ENCODE assay signal across 19 cellular contexts in the genomic region with DNA sequence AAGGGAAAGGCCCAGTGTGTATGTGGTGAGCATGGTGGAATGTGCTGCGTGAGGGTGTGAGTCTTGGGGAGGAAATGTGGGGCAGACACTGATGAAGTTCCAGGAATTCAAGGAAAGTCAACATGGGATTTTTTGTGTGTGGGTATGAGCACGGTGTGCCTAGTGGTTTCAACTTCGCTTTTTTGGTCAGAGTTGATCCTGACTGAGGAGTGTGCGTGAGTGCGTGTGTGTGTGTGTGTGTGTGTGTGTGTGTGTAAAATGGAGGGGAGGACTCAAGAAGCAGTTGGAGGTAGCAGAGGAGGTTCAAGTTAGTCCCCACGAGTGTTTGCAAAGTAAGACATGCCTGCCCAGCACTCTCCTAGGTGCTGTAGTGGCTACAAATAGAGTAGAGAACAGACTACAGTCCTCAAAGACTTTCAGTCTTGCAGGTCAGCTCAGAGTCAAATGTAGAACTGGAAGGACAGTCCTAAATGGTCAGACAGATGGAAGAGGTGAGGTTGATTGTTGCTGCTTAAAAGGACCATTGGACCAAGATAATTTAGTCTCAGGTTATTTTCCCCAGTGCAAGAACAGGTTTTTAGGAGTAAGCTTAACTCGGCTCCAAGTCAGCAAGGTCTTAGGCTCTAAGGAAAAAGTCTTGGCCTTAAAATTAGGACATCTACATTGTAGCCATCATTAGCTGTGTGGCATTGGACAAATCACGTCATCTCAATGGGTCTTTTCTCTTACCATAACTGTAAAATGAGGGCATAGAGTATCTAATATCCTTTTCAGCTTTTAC. TPM values are rescaled to one million over a fixed set of nuclear protein-coding genes. Genes with fewer than 3 reads are reported as not detected.
DNase-seq lines count a peak whose midpoint lies in the region; ATAC-seq, FAIRE-seq and TF ChIP-seq lines count a peak whose summit lies in the region.
"Had no signal": no experiment of that assay in that cellular context is flagged by ENCODE, and none has a peak within 500 bp of the region (broad histone marks: within the 10 kb centered on the region; RNA-seq: fewer than 3 reads in every experiment).

No MANE protein-coding gene starts in this region.

- peaks cover 0 to 6% (median 0%) of the 10 kb centered on the region in 7 donors for H3K9me3 Mint-ChIP-seq in CD4-positive, CD25-positive, alpha-beta regulatory T cell
- H3K9me3 Mint-ChIP-seq: brain had no signal

- H3K27me3 ChIP-seq in CD4-positive, CD25-positive, alpha-beta regulatory T cell (ENCODE audit: control insufficient read depth, insufficient read depth, low read length): no peaks in the 10 kb centered on the region
- H3K27me3 ChIP-seq in H1 (replicated peaks in 1 of 4; ENCODE audit: control insufficient read depth in 3 of 4, extremely low read depth in 1 of 4, insufficient read depth in 3 of 4, low read length in 3 of 4): no peaks in the 10 kb centered on the region
- no peaks in the 10 kb centered on the region for H3K27me3 ChIP-seq in MM.1S (replicated peaks; ENCODE audit: insufficient read depth, low read length)

- no peak overlapping the region for H2AK5ac ChIP-seq in H1 (ENCODE audit: low read depth, low read length)

- H3K9me2 ChIP-seq in MM.1S (replicated peaks; ENCODE audit: insufficient read depth, low read length): no peaks in the 10 kb centered on the region

- no peak for ATAC-seq in CD4-positive, CD25-positive, alpha-beta regulatory T cell (ENCODE audit: low read depth in 2 of 2)
- no peak for ATAC-seq in T-helper 17 cell
- no peak for ATAC-seq in HG03280 (IDR thresholded peaks at IDR 0.05; ENCODE audit: unreplicated experiment)
- ATAC-seq: heart left ventricle, left cardiac atrium had no signal

- no peak overlapping the region for H3K4ac ChIP-seq in H1 (replicated peaks; ENCODE audit: insufficient read length, low read depth, low read length)

- no peaks in the 10 kb centered on the region for H3K79me1 ChIP-seq in H1 (ENCODE audit: low read depth, low read length)

- H3K18ac ChIP-seq in H1 (ENCODE audit: extremely low read depth, low read length): no peak overlapping the region

- H3F3A ChIP-seq in MM.1S (ENCODE audit: insufficient read depth, low read length): peaks cover 9% of the 10 kb centered on the region; the same call in 1 of the 2 replicates

- no peak overlapping the region for H3K56ac ChIP-seq in H1 (replicated peaks; ENCODE audit: insufficient read length, low read depth, low read length)

- 0 out of 2 replicates have a peak overlapping the region, but pooled peaks have one; percentile 32 for H2BK12ac ChIP-seq in H1 (ENCODE audit: low read depth, low read length)

- TF ChIP-seq CTCF in H1 (IDR thresholded peaks at IDR 0.05; ENCODE audit: control extremely low read depth in 1 of 3, insufficient read depth in 1 of 3, low read depth in 1 of 3, low read length in 3 of 3) (no peak), MM.1S (IDR thresholded peaks at IDR 0.05; ENCODE audit: low read length) (no peak)

- H3K4me3 ChIP-seq in CD4-positive, CD25-positive, alpha-beta regulatory T cell (ENCODE audit: low read depth, low read length): no peak overlapping the region
- H3K4me3 ChIP-seq in H1 (ENCODE audit: extremely low read depth in 1 of 4, insufficient read depth in 2 of 4, low read depth in 3 of 4, low read length in 4 of 4): no peak overlapping the region
- no peak overlapping the region for H3K4me3 ChIP-seq in MM.1S (ENCODE audit: low read length)
- H3K4me3 ChIP-seq: heart left ventricle had no signal

- no peaks in the 10 kb centered on the region for H3K79me2 ChIP-seq in H1 (ENCODE audit: control insufficient read depth in 1 of 2, insufficient read depth in 2 of 2, low read length in 2 of 2)
- H3K79me2 ChIP-seq in MM.1S (ENCODE audit: low read length): no peaks in the 10 kb centered on the region

- TF ChIP-seq POLR2A in GM12892 (IDR thresholded peaks at IDR 0.05; ENCODE audit: low read depth, low read length) (no peak; the same call in none of the 2 replicates), H1 (IDR thresholded peaks at IDR 0.05; ENCODE audit: control extremely low read depth in 1 of 2, low read depth in 2 of 2, low read length in 2 of 2) (no peak), erythroblast (IDR thresholded peaks at IDR 0.05; ENCODE audit: low read length) (no peak)

- peaks cover 55 to 90% (median 77%) of the 10 kb centered on the region in 4 donors for H3K4me1 Mint-ChIP-seq in CD4-positive, CD25-positive, alpha-beta regulatory T cell
- peaks cover 67% of the 10 kb centered on the region for H3K4me1 Mint-ChIP-seq in T-helper 17 cell
- H3K4me1 Mint-ChIP-seq: brain had no signal

- POLR2A ChIA-PET in H1 (lab: Charles Lee; ENCODE audit: partially characterized antibody): no interaction called here

- peak overlapping the region; percentile 75 to 98 (median 88) for H3K27ac Mint-ChIP-seq in CD4-positive, CD25-positive, alpha-beta regulatory T cell
- H3K27ac Mint-ChIP-seq in T-helper 17 cell: peak overlapping the region; percentile 99
- H3K27ac Mint-ChIP-seq: brain had no signal

- peaks cover 44% of the 10 kb centered on the region for H3K36me3 ChIP-seq in CD4-positive, CD25-positive, alpha-beta regulatory T cell (ENCODE audit: control insufficient read depth, insufficient read depth, low read length)
- H3K36me3 ChIP-seq in H1 (ENCODE audit: control insufficient read depth in 2 of 4, insufficient read depth in 4 of 4, low read length in 3 of 4) (no peaks in the 10 kb centered on the region), MM.1S (replicated peaks; ENCODE audit: insufficient read depth, low read length) (no peaks in the 10 kb centered on the region)
- H3K36me3 ChIP-seq: heart left ventricle had no signal

- H3K9ac ChIP-seq in H1 (replicated peaks in 1 of 4; ENCODE audit: extremely low read depth in 1 of 4, low read depth in 3 of 4, low read length in 3 of 4): no peak overlapping the region
- H3K9ac ChIP-seq in MM.1S (ENCODE audit: low read length): no peak overlapping the region
- H3K9ac ChIP-seq: KMS-11 had no signal

- CTCF ChIA-PET in H1 (lab: Charles Lee; ENCODE audit: partially characterized antibody): interaction anchor here (1.1 to 2.7 kb wide), 3 partner anchors 11 to 17 kb away, joined by 4 to 9 read pairs (median 4); no protein-coding TSS in a partner anchor

- no peaks in the 10 kb centered on the region for H3K27me3 Mint-ChIP-seq in CD4-positive, CD25-positive, alpha-beta regulatory T cell
- no peaks in the 10 kb centered on the region for H3K27me3 Mint-ChIP-seq in T-helper 17 cell

- no peak for TF ChIP-seq RAD21 in H1 (IDR thresholded peaks at IDR 0.05 in 1 of 2, conservative IDR thresholded peaks at IDR 0.05 in 1 of 2; ENCODE audit: low read depth in 2 of 2, low read length in 2 of 2)

- H3K4me1 ChIP-seq in CD4-positive, CD25-positive, alpha-beta regulatory T cell (ENCODE audit: control insufficient read depth, insufficient read depth, low read length, poor library complexity, severe bottlenecking): peaks cover 65% of the 10 kb centered on the region
- H3K4me1 ChIP-seq in H1 (replicated peaks in 1 of 4; ENCODE audit: control insufficient read depth in 3 of 4, insufficient read depth in 4 of 4, low read length in 3 of 4) (no peaks in the 10 kb centered on the region; a peak in 1 of 7 replicates), MM.1S (ENCODE audit: low read length) (peaks cover 62% of the 10 kb centered on the region)

- no peaks in the 10 kb centered on the region; the same call in 1 of the 2 replicates for H3K23me2 ChIP-seq in H1 (ENCODE audit: low read depth, low read length)

- H4K20me1 ChIP-seq in H1 (replicated peaks in 1 of 2; ENCODE audit: control insufficient read depth in 1 of 2, insufficient read depth in 2 of 2, low read length in 2 of 2) (no peaks in the 10 kb centered on the region), MM.1S (ENCODE audit: insufficient read depth, low read length) (no peaks in the 10 kb centered on the region)

- H4K5ac ChIP-seq in H1 (ENCODE audit: insufficient read length, low read depth, low read length): no peak overlapping the region

- H2BK20ac ChIP-seq in H1 (ENCODE audit: low read length): no peak overlapping the region

- H3K4me2 ChIP-seq in H1 (ENCODE audit: insufficient read depth in 1 of 2, low read depth in 2 of 2, low read length in 2 of 2) (no peak overlapping the region), MM.1S (ENCODE audit: low read depth, low read length) (no peak overlapping the region)
- H3K4me2 ChIP-seq: KMS-11 had no signal

- H2BK15ac ChIP-seq in H1 (ENCODE audit: low read length): no peak overlapping the region

- no peak overlapping the region for H3K14ac ChIP-seq in H1 (ENCODE audit: insufficient read length)

- WGBS in H1 (ENCODE audit: extremely low coverage in 1 of 2, insufficient coverage in 1 of 2, insufficient read length in 1 of 2, insufficient replicate concordance in 2 of 2, low coverage in 1 of 2, low lambda C conversion rate in 2 of 2, missing lambda C conversion rate in 1 of 2), 2 experiments: 80% methylated on average over 8 of the region's 8 CpGs; no CpG with 5 or more reads in 1 of the 2 experiments

- H3K4me3 Mint-ChIP-seq in CD4-positive, CD25-positive, alpha-beta regulatory T cell: peak overlapping the region in 2 of 4 donors; percentile 67 to 85
- H3K4me3 Mint-ChIP-seq in T-helper 17 cell: peak overlapping the region; percentile 68
- H3K4me3 Mint-ChIP-seq: brain had no signal

- H2BK120ac ChIP-seq in H1 (replicated peaks; ENCODE audit: low read depth, low read length): no peak overlapping the region

- H2BK5ac ChIP-seq in H1 (ENCODE audit: low read depth, low read length): no peak overlapping the region

- no peak overlapping the region; the same call in 1 of the 2 replicates for H4K8ac ChIP-seq in H1 (ENCODE audit: extremely low read depth, insufficient read depth, low read length)

- DNase-seq in CD4-positive, CD25-positive, alpha-beta regulatory T cell: no peak
- DNase-seq in GM12892 (ENCODE audit: insufficient read length) (no peak), T-helper 17 cell (no peak), H1 (ENCODE audit: low read depth in 1 of 2, low spot score in 2 of 2) (no peak), NCI-H2029 treated with DMSO at 0.1 percent for 48 hours (lab: John Stamatoyannopoulos, UW) (no peak), erythroblast (lab: John Stamatoyannopoulos, UW) (no peak), MM.1S (no peak)
- DNase-seq: activated CD8-positive, alpha-beta memory T cell treated with anti-CD3 and anti-CD28 coated beads, Interleukin-2, amount 50 U/mL, for 4 hours; heart left ventricle; left cardiac atrium; OCI-M1; retina; stimulated activated CD4-positive, alpha-beta T cell treated with anti-CD3 and anti-CD28 coated beads, Interleukin-4, amount 100 ng/mL, for 24 hours had no signal

- peaks cover 65% of the 10 kb centered on the region for H3K36me3 Mint-ChIP-seq in CD4-positive, CD25-positive, alpha-beta regulatory T cell
- peaks cover 20% of the 10 kb centered on the region for H3K36me3 Mint-ChIP-seq in T-helper 17 cell (ENCODE audit: low read depth)
- H3K36me3 Mint-ChIP-seq: brain had no signal

- H2AFZ ChIP-seq in H1 (ENCODE audit: low read length) (peak overlapping the region; percentile 45; the same call in 1 of the 2 replicates), MM.1S (ENCODE audit: low read length) (no peak overlapping the region)

- H3K23ac ChIP-seq in H1 (ENCODE audit: insufficient read length): no peak overlapping the region

- H3K27ac ChIP-seq in CD4-positive, CD25-positive, alpha-beta regulatory T cell (ENCODE audit: insufficient read depth, low read length, poor library complexity, severe bottlenecking): peak overlapping the region; percentile 99
- no peak overlapping the region for H3K27ac ChIP-seq in H1 (ENCODE audit: low read depth, low read length)
- no peak overlapping the region for H3K27ac ChIP-seq in MM.1S (ENCODE audit: low read length)
- H3K27ac ChIP-seq: C4-2B, heart left ventricle, KMS-11 had no signal

- no peaks in the 10 kb centered on the region for H3K9me3 ChIP-seq in CD4-positive, CD25-positive, alpha-beta regulatory T cell (ENCODE audit: control insufficient read depth in 2 of 2, low read length in 2 of 2)
- no peaks in the 10 kb centered on the region for H3K9me3 ChIP-seq in T-helper 17 cell (ENCODE audit: control insufficient read depth, low read length, poor library complexity, severe bottlenecking)
- H3K9me3 ChIP-seq in H1 (ENCODE audit: insufficient read depth in 2 of 2, low read depth in 1 of 2, low read length in 1 of 2): no peaks in the 10 kb centered on the region
- H3K9me3 ChIP-seq in MM.1S (replicated peaks; ENCODE audit: insufficient read depth, low read length): no peaks in the 10 kb centered on the region

- no peak for TF ChIP-seq EP300 in H1 (IDR thresholded peaks at IDR 0.05; ENCODE audit: borderline replicate concordance in 1 of 2, low read depth in 2 of 2, low read length in 2 of 2)

- peak; percentile 93 for FAIRE-seq in GM12892 (lab: Jason Lieb, UNC)
- peak; percentile 24 for FAIRE-seq in H1 (lab: Jason Lieb, UNC)
- FAIRE-seq: endothelial cell of umbilical vein had no signal

- no peak overlapping the region for H4K91ac ChIP-seq in H1 (replicated peaks; ENCODE audit: insufficient read length, low read length)

RNA-seq across cellular contexts. Expression of a gene that starts 25.0 kb away (rescaled TPM):
- 70.3 TPM for total RNA-seq in CD4-positive, CD25-positive, alpha-beta regulatory T cell
- 10 to 100 TPM; 33.5 to 45.4 (median 39.5) TPM for polyA plus RNA-seq in CD4-positive, CD25-positive, alpha-beta regulatory T cell
- polyA plus RNA-seq in GM12892 (2012; ENCODE audit: missing spikeins): 244 TPM
- 10 to 100 TPM; 67.8 to 70.6 TPM for total RNA-seq in T-helper 17 cell
- not detected in 2 replicates for total RNA-seq in H1 (2021; fragmentation: NEBNext Ultra II Directional; extraction: Animal tissue kit (Norgen Biotek cat#: 25700))
- polyA plus RNA-seq in H1 (2011; rRNA removed): not detected in 2 replicates
- not detected for polyA plus RNA-seq in H1 (2011; cell fraction: cytosol; rRNA removed)
- polyA plus RNA-seq in H1 (2011; cell fraction: nucleus; rRNA removed): not detected
- polyA plus RNA-seq in H1 (2012, experiment 1 of 2): not detected in 4 replicates
- polyA plus RNA-seq in H1 (2012, experiment 2 of 2): not detected
- not detected for polyA plus RNA-seq in H1 (2013, experiment 1 of 2)
- 0.02 TPM for polyA plus RNA-seq in H1 (2013, experiment 2 of 2)
- not detected in 2 replicates for polyA minus RNA-seq in H1 (2011; rRNA and poly(A)+ RNA removed)
- not detected for polyA minus RNA-seq in H1 (2011; cell fraction: cytosol; rRNA and poly(A)+ RNA removed)
- not detected for polyA minus RNA-seq in H1 (2011; cell fraction: nucleus; rRNA and poly(A)+ RNA removed)
- total RNA-seq: endothelial cell of umbilical vein, myocyte had no signal
- polyA plus RNA-seq: endothelial cell of umbilical vein had no signal

RNA-seq across cellular contexts. Expression of a gene that starts 42.5 kb away (rescaled TPM):
- 135 TPM for total RNA-seq in CD4-positive, CD25-positive, alpha-beta regulatory T cell
- 10 to 100 TPM; 20.7 to 36.4 (median 27.1) TPM for polyA plus RNA-seq in CD4-positive, CD25-positive, alpha-beta regulatory T cell
- polyA plus RNA-seq in GM12892 (2012; ENCODE audit: missing spikeins): 18.7 TPM
- total RNA-seq in T-helper 17 cell: 10 to 100 TPM; 66.2 to 71.6 TPM
- not detected in 2 replicates for total RNA-seq in H1 (2021; fragmentation: NEBNext Ultra II Directional; extraction: Animal tissue kit (Norgen Biotek cat#: 25700))
- not detected in 2 replicates for polyA plus RNA-seq in H1 (2011; rRNA removed)
- not detected for polyA plus RNA-seq in H1 (2011; cell fraction: cytosol; rRNA removed)
- polyA plus RNA-seq in H1 (2011; cell fraction: nucleus; rRNA removed): not detected
- not detected in 4 replicates for polyA plus RNA-seq in H1 (2012, experiment 1 of 2)
- not detected for polyA plus RNA-seq in H1 (2012, experiment 2 of 2)
- polyA plus RNA-seq in H1 (2013, experiment 1 of 2): not detected
- not detected for polyA plus RNA-seq in H1 (2013, experiment 2 of 2)
- polyA minus RNA-seq in H1 (2011; rRNA and poly(A)+ RNA removed): not detected in 2 replicates
- polyA minus RNA-seq in H1 (2011; cell fraction: cytosol; rRNA and poly(A)+ RNA removed): not detected
- not detected for polyA minus RNA-seq in H1 (2011; cell fraction: nucleus; rRNA and poly(A)+ RNA removed)
- total RNA-seq: endothelial cell of umbilical vein, myocyte had no signal
- polyA plus RNA-seq: endothelial cell of umbilical vein had no signal

Comparison
In these comparisons a context has a peak if more than half of its experiments do, and no peak if none do; other contexts are left out.
1. RNA of a gene that starts 25.0 kb away (total RNA-seq): 67.8 to 70.6 TPM in T-helper 17 cell and 70.3 TPM in CD4-positive, CD25-positive, alpha-beta regulatory T cell (single experiment); not detected in H1; every median in the first group is over 10 times any median in the second.
2. RNA of a gene that starts 42.5 kb away (total RNA-seq): 135 TPM in CD4-positive, CD25-positive, alpha-beta regulatory T cell (single experiment) and 66.2 to 71.6 TPM in T-helper 17 cell; not detected in H1; every median in the first group is over 10 times any median in the second.